In the genomic region with DNA sequence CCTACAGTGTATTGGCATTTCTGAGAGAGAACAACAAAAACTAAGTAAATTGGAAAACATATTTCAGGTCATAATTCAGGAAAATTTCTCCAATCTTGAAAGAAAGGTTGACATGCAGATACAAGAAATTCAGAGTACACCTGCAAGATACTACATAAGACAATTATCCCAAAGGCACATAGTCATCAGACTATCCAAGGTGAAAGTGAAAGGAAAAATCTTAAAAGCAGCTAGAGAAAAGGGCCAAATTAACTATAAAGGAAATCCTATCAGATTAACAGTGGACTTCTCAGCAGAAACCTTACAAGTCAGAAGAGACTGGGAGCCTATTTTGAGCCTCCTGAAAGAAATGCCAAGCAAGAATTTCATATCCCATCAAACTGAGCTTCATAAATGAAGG, we compare ENCODE assay signal across 24 cellular contexts.
A peak's percentile ranks its signal among the peaks of the same experiment; 100 is the strongest.
DNase-seq lines count a peak whose midpoint lies in the region; ATAC-seq, FAIRE-seq and TF ChIP-seq lines count a peak whose summit lies in the region.
"Had no signal": no experiment of that assay in that cellular context is flagged by ENCODE, and none has a peak within 500 bp of the region (broad histone marks: within the 10 kb centered on the region; RNA-seq: fewer than 3 reads in every experiment).

No MANE protein-coding gene starts in this region.

- H3K9me3 ChIP-seq in right lobe of liver (no peaks in the 10 kb centered on the region), HepG2 (ENCODE audit: low read length) (no peaks in the 10 kb centered on the region; the same call in 1 of the 2 replicates)

- no peaks in the 10 kb centered on the region for H3K27me3 Mint-ChIP-seq in activated CD4-positive, alpha-beta memory T cell treated with anti-CD3 and anti-CD28 coated beads for 36 hours
- H3K27me3 Mint-ChIP-seq: CD8-positive, alpha-beta memory T cell had no signal

- H3K9ac ChIP-seq in HepG2 (ENCODE audit: insufficient read depth, low read depth, low read length): no peak overlapping the region

- no TSS peak for BruUV-seq in HepG2 (replicated peaks; lab: Mats Ljungman, UMichigan)

- TF ChIP-seq CTCF in right lobe of liver (IDR thresholded peaks at IDR 0.05) (no peak), HepG2 (CRISPR knock-in tag; IDR thresholded peaks at IDR 0.05) (no peak), WI38 (IDR thresholded peaks at IDR 0.05; ENCODE audit: low read depth, low read length) (no peak), fibroblast of the aortic adventitia (IDR thresholded peaks at IDR 0.05; ENCODE audit: insufficient read depth, low read length) (no peak), omental fat pad (IDR thresholded peaks at IDR 0.05) (no peak)

- H3K79me2 ChIP-seq in HepG2 (ENCODE audit: insufficient read depth, low read length): no peaks in the 10 kb centered on the region

- no peak overlapping the region for H2AFZ ChIP-seq in HepG2 (ENCODE audit: low read length)

- TF ChIP-seq POLR2A in right lobe of liver (IDR thresholded peaks at IDR 0.05) (no peak), HepG2 (IDR thresholded peaks at IDR 0.05; ENCODE audit: insufficient read depth in 1 of 2, low read depth in 2 of 2, low read length in 2 of 2) (no peak)

- H3K27me3 ChIP-seq in right lobe of liver: no peaks in the 10 kb centered on the region
- no peaks in the 10 kb centered on the region for H3K27me3 ChIP-seq in HepG2 (ENCODE audit: control insufficient read depth in 1 of 2, insufficient read depth in 2 of 2, low read length in 2 of 2)

- in situ Hi-C loops in HepG2 (cut with HindIII; ENCODE audit: extremely low pct_ligation_motif_present, low pct_unique_long_range_greater_than_20kb): no loop called here

- DNase-seq in right lobe of liver (no peak), HepG2 (ENCODE audit: low spot score) (no peak), fibroblast of the aortic adventitia (ENCODE audit: low read depth) (peak; percentile 2), omental fat pad (ENCODE audit: low spot score) (no peak), nucleus accumbens (lab: John Stamatoyannopoulos, UW) (no peak)
- DNase-seq in activated CD4-positive, alpha-beta memory T cell treated with anti-CD3 and anti-CD28 coated beads for 36 hours: no peak
- DNase-seq: Calu3; CD8-positive, alpha-beta memory T cell; DMS153; GDM1; Kasumi-1; NCI-H1092 treated with DMSO at 0.1 percent for 48 hours; NCI-H1436 treated with DMSO at 0.1 percent for 48 hours; NCI-H1930; NCI-H2227 treated with DMSO at 0.1 percent for 48 hours; NCI-H510A treated with DMSO at 0.1 percent for 48 hours; NCI-H748 treated with DMSO at 0.1 percent for 48 hours had no signal

- H3K27ac ChIP-seq in right lobe of liver (no peak overlapping the region), HepG2 (ENCODE audit: extremely low read length, insufficient read depth, low read length) (no peak overlapping the region)
- H3K27ac ChIP-seq: 22Rv1, C4-2B had no signal

- H3K4me3 ChIP-seq in right lobe of liver (no peak overlapping the region), HepG2 (replicated peaks in 1 of 3; ENCODE audit: insufficient read depth in 1 of 3, low read depth in 2 of 3, low read length in 3 of 3) (no peak overlapping the region), WI38 (ENCODE audit: low read depth, low read length) (0 out of 2 replicates have a peak overlapping the region, but pooled peaks have one; percentile 3), fibroblast of the aortic adventitia (ENCODE audit: low read depth, low read length) (no peak overlapping the region)

- no peak overlapping the region for H3K27ac Mint-ChIP-seq in activated CD4-positive, alpha-beta memory T cell treated with anti-CD3 and anti-CD28 coated beads for 36 hours
- H3K27ac Mint-ChIP-seq: CD8-positive, alpha-beta memory T cell had no signal

- ATAC-seq in right lobe of liver: peak in 3 of 4 donors; percentile 55 to 60 (median 59)
- no peak for ATAC-seq in HepG2
- ATAC-seq in HG02798 (IDR thresholded peaks at IDR 0.05; ENCODE audit: poor library complexity, unreplicated experiment): no peak
- no peak for ATAC-seq in omental fat pad (ENCODE audit: low FRiP score)
- ATAC-seq: Panc1, SK-N-SH treated with all-trans-retinoic acid at 6 μM for 48 hours had no signal

- no peaks in the 10 kb centered on the region for H3K4me1 Mint-ChIP-seq in activated CD4-positive, alpha-beta memory T cell treated with anti-CD3 and anti-CD28 coated beads for 36 hours (ENCODE audit: low read depth)
- H3K4me1 Mint-ChIP-seq: CD8-positive, alpha-beta memory T cell had no signal

- TF ChIP-seq RAD21 in HepG2 (CRISPR knock-in tag; IDR thresholded peaks at IDR 0.05): no peak

- H3K36me3 Mint-ChIP-seq in activated CD4-positive, alpha-beta memory T cell treated with anti-CD3 and anti-CD28 coated beads for 36 hours: no peaks in the 10 kb centered on the region
- H3K36me3 Mint-ChIP-seq: CD8-positive, alpha-beta memory T cell had no signal

- H4K20me1 ChIP-seq in HepG2 (ENCODE audit: insufficient read depth, low read length): no peaks in the 10 kb centered on the region

- TF ChIP-seq EP300 in HepG2 (IDR thresholded peaks at IDR 0.05; ENCODE audit: low read depth in 2 of 2, low read length in 2 of 2) (no peak), HepG2 (CRISPR knock-in tag; IDR thresholded peaks at IDR 0.05; ENCODE audit: borderline replicate concordance) (no peak)

- POLR2A ChIA-PET in HepG2 (lab: Yijun Ruan, JAX): no interaction called here
- POLR2A ChIA-PET in activated CD4-positive, alpha-beta memory T cell treated with anti-CD3 and anti-CD28 coated beads for 36 hours (lab: Charles Lee): no interaction called here

- H3K4me3 Mint-ChIP-seq in activated CD4-positive, alpha-beta memory T cell treated with anti-CD3 and anti-CD28 coated beads for 36 hours: no peak overlapping the region
- H3K4me3 Mint-ChIP-seq: CD8-positive, alpha-beta memory T cell had no signal

- no peak overlapping the region for H3K4me2 ChIP-seq in HepG2 (ENCODE audit: low read depth, low read length)

- H3K4me1 ChIP-seq in right lobe of liver: peaks cover 0 to 7% (median 0%) of the 10 kb centered on the region in 4 donors
- no peaks in the 10 kb centered on the region for H3K4me1 ChIP-seq in HepG2 (ENCODE audit: insufficient read depth, low read length)

- no peak for FAIRE-seq in HepG2 (lab: Jason Lieb, UNC)
- FAIRE-seq: GM19239 had no signal

- CTCF ChIA-PET in HepG2 (lab: Yijun Ruan, JAX; ENCODE audit: low intra/inter-chr PET ratio, low total read pairs): no interaction called here
- CTCF ChIA-PET in activated CD4-positive, alpha-beta memory T cell treated with anti-CD3 and anti-CD28 coated beads for 36 hours (lab: Charles Lee): no interaction called here

- intact Hi-C loops in right lobe of liver (cut with DNase I): no loop called here
- intact Hi-C loops in HepG2 (cut with micrococcal nuclease; ENCODE audit: unreplicated experiment): no loop called here
- intact Hi-C loops in activated CD4-positive, alpha-beta memory T cell treated with anti-CD3 and anti-CD28 coated beads for 36 hours (cut with micrococcal nuclease): no loop called here

- no peaks in the 10 kb centered on the region for H3K36me3 ChIP-seq in right lobe of liver
- no peaks in the 10 kb centered on the region for H3K36me3 ChIP-seq in HepG2 (replicated peaks in 1 of 2; ENCODE audit: control insufficient read depth in 1 of 2, insufficient read depth in 2 of 2, low read length in 2 of 2)

- H3K9me3 Mint-ChIP-seq in activated CD4-positive, alpha-beta memory T cell treated with anti-CD3 and anti-CD28 coated beads for 36 hours: no peaks in the 10 kb centered on the region

TF ChIP-seq in HepG2, 621 proteins besides CTCF, POLR2A, EP300 and RAD21 (continues in another document):
- TF ChIP-seq ZNF180 (CRISPR knock-in tag; IDR thresholded peaks at IDR 0.05; ENCODE audit: borderline replicate concordance, low read depth) (no peak), SCMH1 (CRISPR knock-in tag; IDR thresholded peaks at IDR 0.05; ENCODE audit: borderline replicate concordance) (no peak), ZNF740 (CRISPR knock-in tag; IDR thresholded peaks at IDR 0.05) (no peak), ZNF280D (CRISPR knock-in tag; IDR thresholded peaks at IDR 0.05) (no peak)
- TF ChIP-seq, protein P1, sequence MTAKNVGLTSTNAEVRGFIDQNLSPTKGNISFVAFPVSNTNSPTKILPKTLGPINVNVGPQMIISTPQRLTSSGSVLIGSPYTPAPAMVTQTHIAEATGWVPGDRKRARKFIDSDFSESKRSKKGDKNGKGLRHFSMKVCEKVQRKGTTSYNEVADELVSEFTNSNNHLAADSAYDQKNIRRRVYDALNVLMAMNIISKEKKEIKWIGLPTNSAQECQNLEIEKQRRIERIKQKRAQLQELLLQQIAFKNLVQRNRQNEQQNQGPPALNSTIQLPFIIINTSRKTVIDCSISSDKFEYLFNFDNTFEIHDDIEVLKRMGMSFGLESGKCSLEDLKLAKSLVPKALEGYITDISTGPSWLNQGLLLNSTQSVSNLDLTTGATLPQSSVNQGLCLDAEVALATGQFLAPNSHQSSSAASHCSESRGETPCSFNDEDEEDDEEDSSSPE (CRISPR knock-in tag; IDR thresholded peaks at IDR 0.05): no peak

Comparison
In these comparisons a context has a peak if more than half of its experiments do, and no peak if none do; other contexts are left out.
1. ATAC-seq: peak in right lobe of liver (3 of 4); none in HepG2 (single experiment), HG02798 (single experiment) and omental fat pad (single experiment).